19 cellular contexts compared by ENCODE assay signal in genomic region chr22:25641650-25642049, GRCh38.
"Had no signal": no experiment of that assay in that cellular context is flagged by ENCODE, and none has a peak within 500 bp of the region (broad histone marks: within the 10 kb centered on the region; RNA-seq: fewer than 3 reads in every experiment).

No MANE protein-coding gene starts in this region.

- H3K4me1 ChIP-seq: pancreas, right lobe of liver had no signal

- H3K9me3 ChIP-seq: pancreas, thyroid gland had no signal

- H3K4me3 ChIP-seq: pancreas, right lobe of liver, SK-N-MC, thyroid gland had no signal

- H3K27me3 Mint-ChIP-seq: activated CD8-positive, alpha-beta memory T cell treated with anti-CD3 and anti-CD28 coated beads, Interleukin-2, amount 10 ng/mL, durations not matched to agents 7 days and 5 days; activated naive CD8-positive, alpha-beta T cell; brain; naive thymus-derived CD8-positive, alpha-beta T cell had no signal

- ATAC-seq: activated CD8-positive, alpha-beta memory T cell treated with anti-CD3 and anti-CD28 coated beads, Interleukin-2, amount 10 ng/mL, durations not matched to agents 7 days and 5 days; naive thymus-derived CD8-positive, alpha-beta T cell; pancreas; right lobe of liver had no signal

- H3K36me3 ChIP-seq: pancreas, right lobe of liver, thyroid gland had no signal

- H3K4me3 Mint-ChIP-seq: activated CD8-positive, alpha-beta memory T cell treated with anti-CD3 and anti-CD28 coated beads, Interleukin-2, amount 10 ng/mL, durations not matched to agents 7 days and 5 days; activated naive CD8-positive, alpha-beta T cell; brain; endodermal cell; naive thymus-derived CD8-positive, alpha-beta T cell had no signal

- DNase-seq: activated CD4-positive, alpha-beta T cell treated with anti-CD3 and anti-CD28 coated beads, Interleukin-2, amount 50 U/mL, for 4 hours; activated CD4-positive, CD25-positive, alpha-beta regulatory T cell treated with anti-CD3 and anti-CD28 coated beads, Interleukin-2, amount 50 U/mL, for 72 hours; activated CD8-positive, alpha-beta memory T cell treated with anti-CD3 and anti-CD28 coated beads, Interleukin-2, amount 10 ng/mL, durations not matched to agents 7 days and 5 days; activated effector memory CD4-positive, alpha-beta T cell treated with Interleukin-2 at 50 U/mL for 16 hours; activated T-cell treated with anti-CD3 and anti-CD28 coated beads, Interleukin-2, amount 50 U/mL, for 1 hour; caudate nucleus; endodermal cell; foreskin fibroblast; mesenchymal stem cell; naive thymus-derived CD8-positive, alpha-beta T cell; pancreas; right lobe of liver; small intestine; stimulated activated CD4-positive, alpha-beta T cell treated with anti-CD3 and anti-CD28 coated beads, Interleukin-15, amount 100 ng/mL, for 24 hours; stimulated activated CD4-positive, alpha-beta T cell treated with anti-CD3 and anti-CD28 coated beads, Interleukin-2, amount 100 ng/mL, for 48 hours; thyroid gland had no signal

- H3K27ac Mint-ChIP-seq: activated CD8-positive, alpha-beta memory T cell treated with anti-CD3 and anti-CD28 coated beads, Interleukin-2, amount 10 ng/mL, durations not matched to agents 7 days and 5 days; activated naive CD8-positive, alpha-beta T cell; brain; endodermal cell had no signal
